ENCODE assay signal across 10 cellular contexts in the genomic region with DNA sequence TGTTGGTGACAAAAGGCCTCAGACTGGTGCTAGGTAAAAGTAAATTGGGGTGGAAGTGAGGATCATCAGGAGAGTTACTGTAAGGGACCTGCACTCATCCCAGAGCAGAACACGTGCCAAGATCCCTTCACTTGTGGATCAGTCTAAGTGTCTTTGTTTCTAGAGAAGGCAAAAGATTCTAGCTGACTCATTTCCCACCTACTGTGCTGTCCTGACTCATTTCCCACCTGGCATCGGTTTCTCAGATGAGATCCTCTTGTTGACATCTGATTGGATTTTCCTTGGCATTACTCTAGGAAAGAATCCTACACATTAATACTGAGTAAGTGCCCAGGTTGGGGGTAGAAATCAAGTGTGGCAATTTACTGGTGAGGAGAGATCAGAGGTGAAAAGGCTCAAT.
A peak's percentile ranks its signal among the peaks of the same experiment; 100 is the strongest.
DNase-seq lines count a peak whose midpoint lies in the region; ATAC-seq, FAIRE-seq and TF ChIP-seq lines count a peak whose summit lies in the region.
"Had no signal": no experiment of that assay in that cellular context is flagged by ENCODE, and none has a peak within 500 bp of the region (broad histone marks: within the 10 kb centered on the region; RNA-seq: fewer than 3 reads in every experiment).

No MANE protein-coding gene starts in this region.

- no peak overlapping the region for H3K4me2 ChIP-seq in IMR-90 (ENCODE audit: low read depth, low read length)

- intact Hi-C loops in IMR-90 (cut with micrococcal nuclease), result loop anchor here (1.0 kb wide), 1 partner anchor 30 kb away; no protein-coding TSS in a partner anchor
- intact Hi-C loops in upper lobe of right lung (cut with DNase I), result no loop called here

- no peaks in the 10 kb centered on the region for H4K20me1 ChIP-seq in IMR-90 (ENCODE audit: insufficient read depth, low read length)

- no peak overlapping the region for H3K27ac ChIP-seq in IMR-90 (ENCODE audit: insufficient read depth, low read length)
- no peak overlapping the region for H3K27ac ChIP-seq in upper lobe of right lung

- no peak overlapping the region for H2BK15ac ChIP-seq in IMR-90 (ENCODE audit: low read depth, low read length)

- H3K4me3 ChIP-seq in IMR-90 (ENCODE audit: insufficient read depth, low read depth, low read length) (no peak overlapping the region), bronchial epithelial cell (ENCODE audit: low read depth, low read length) (no peak overlapping the region), upper lobe of right lung (no peak overlapping the region)

- TF ChIP-seq CTCF in IMR-90 (conservative IDR thresholded peaks at IDR 0.05; ENCODE audit: low read depth, low read length), result no peak
- no peak for TF ChIP-seq CTCF in bronchial epithelial cell (IDR thresholded peaks at IDR 0.05; ENCODE audit: insufficient read depth, low read length, severe bottlenecking)
- no peak for TF ChIP-seq CTCF in upper lobe of right lung (IDR thresholded peaks at IDR 0.05)

- no peak for TF ChIP-seq POLR2A in IMR-90 (IDR thresholded peaks at IDR 0.05; ENCODE audit: low read depth, low read length)

- no peak overlapping the region for H4K5ac ChIP-seq in IMR-90 (ENCODE audit: low read depth, low read length)

- H3K4ac ChIP-seq in IMR-90 (ENCODE audit: low read depth, low read length), result no peak overlapping the region

- in situ Hi-C loops in G401 (cut with HindIII; ENCODE audit: low sequenced_read_pairs), result loop anchor here (10.0 kb wide), 1 partner anchor 341 kb away; no protein-coding TSS in a partner anchor
- in situ Hi-C loops in IMR-90 (cut with MboI; ENCODE audit: low sequenced_read_pairs), result loop anchor here (5.0 kb wide), 1 partner anchor 349 kb away; no protein-coding TSS in a partner anchor

- no peak for FAIRE-seq in bronchial epithelial cell (lab: Jason Lieb, UNC)

- H3K9me3 ChIP-seq in IMR-90 (ENCODE audit: control insufficient read depth, insufficient read depth, low read length) (no peaks in the 10 kb centered on the region), upper lobe of right lung (no peaks in the 10 kb centered on the region)

- no peak overlapping the region for H2AFZ ChIP-seq in IMR-90 (replicated peaks; ENCODE audit: low read length, poor library complexity)

- no peak overlapping the region for H3K9ac ChIP-seq in IMR-90 (ENCODE audit: low read depth, low read length)

- H3K36me3 ChIP-seq in IMR-90 (ENCODE audit: control insufficient read depth, insufficient read depth, low read length), result no peaks in the 10 kb centered on the region
- H3K36me3 ChIP-seq in bronchial epithelial cell (ENCODE audit: control insufficient read depth, insufficient read depth, low read length), result no peaks in the 10 kb centered on the region
- H3K36me3 ChIP-seq in upper lobe of right lung, result no peaks in the 10 kb centered on the region

- H4K91ac ChIP-seq in IMR-90 (ENCODE audit: insufficient read depth, low read depth, low read length), result no peak overlapping the region

- DNase-seq in G401 (ENCODE audit: low spot score), result peak; percentile 29
- DNase-seq in IMR-90, result peak; percentile 19
- DNase-seq in bronchial epithelial cell (ENCODE audit: low read depth), result peak; percentile 89
- DNase-seq in kidney tubule cell (ENCODE audit: low spot score), result peak; percentile 91
- no peak for DNase-seq in upper lobe of right lung
- DNase-seq in ecto neural progenitor cell (ENCODE audit: low spot score), result no peak
- DNase-seq: central memory CD4-positive, alpha-beta T cell; RPMI8226; stimulated activated naive CD4-positive, alpha-beta T cell treated with Interleukin-2 at 50 U/mL for 16 hours had no signal

- no peaks in the 10 kb centered on the region for H3K79me1 ChIP-seq in IMR-90 (ENCODE audit: low read depth in 1 of 2, low read length in 2 of 2)

- ATAC-seq in IMR-90 (ENCODE audit: low read depth) (no peak), upper lobe of right lung (no peak), HG03280 (IDR thresholded peaks at IDR 0.05; ENCODE audit: unreplicated experiment) (no peak)

- H3K27me3 ChIP-seq in IMR-90 (ENCODE audit: control insufficient read depth, insufficient read depth, low read length), result peaks cover 7% of the 10 kb centered on the region
- no peaks in the 10 kb centered on the region for H3K27me3 ChIP-seq in bronchial epithelial cell (ENCODE audit: control insufficient read depth, insufficient read depth, low read length)
- no peaks in the 10 kb centered on the region for H3K27me3 ChIP-seq in upper lobe of right lung

- no peak overlapping the region for H3K56ac ChIP-seq in IMR-90 (ENCODE audit: extremely low read depth, insufficient read depth, low read length)

- H3K23ac ChIP-seq in IMR-90 (ENCODE audit: low read depth, low read length), result no peak overlapping the region

- H2BK120ac ChIP-seq in IMR-90 (ENCODE audit: low read depth, low read length), result no peak overlapping the region

- no CpG with 5 or more reads among the region's 2 CpGs for WGBS in IMR-90 (ENCODE audit: extremely low coverage in 2 of 2, insufficient read length in 1 of 2), 2 experiments

- no peak overlapping the region for H3K14ac ChIP-seq in IMR-90 (replicated peaks; ENCODE audit: low read depth, low read length)

- peak overlapping the region; percentile 51 for H2AK9ac ChIP-seq in IMR-90 (replicated peaks; ENCODE audit: low read depth, low read length, poor library complexity)

- no TSS peak for BruUV-seq in IMR-90 (replicated peaks; lab: Mats Ljungman, UMichigan)

- CTCF ChIA-PET in IMR-90 (lab: Yijun Ruan, JAX), result interaction anchor here (0.6 to 5.8 kb wide), 4 partner anchors 13 to 349 kb away, joined by 3 to 43 read pairs (median 4); no protein-coding TSS in a partner anchor

- dilution Hi-C loops in IMR-90 (cut with HindIII; ENCODE audit: low sequenced_read_pairs, unreplicated experiment), result loop anchor here (25.0 kb wide), 1 partner anchor 349 kb away; no protein-coding TSS in a partner anchor

- no peak overlapping the region for H2AK5ac ChIP-seq in IMR-90 (ENCODE audit: low read depth, low read length)

- no peaks in the 10 kb centered on the region for H3K4me1 ChIP-seq in IMR-90 (ENCODE audit: control insufficient read depth, insufficient read depth, low read length)
- peaks cover 4% of the 10 kb centered on the region for H3K4me1 ChIP-seq in upper lobe of right lung

- no peak overlapping the region for H4K8ac ChIP-seq in IMR-90 (ENCODE audit: low read depth in 2 of 2, low read length in 2 of 2)

- POLR2A ChIA-PET in IMR-90 (lab: Charles Lee; ENCODE audit: unreplicated experiment), result no interaction called here

- H3K18ac ChIP-seq in IMR-90 (ENCODE audit: low read depth, low read length), result no peak overlapping the region

- no peak overlapping the region for H2BK20ac ChIP-seq in IMR-90 (ENCODE audit: low read depth, low read length)

- H3K9me1 ChIP-seq in IMR-90 (ENCODE audit: insufficient read depth, low read length), result no peaks in the 10 kb centered on the region

- TF ChIP-seq RAD21 in IMR-90 (IDR thresholded peaks at IDR 0.05; ENCODE audit: low read length), result no peak

- no peak overlapping the region for H2BK5ac ChIP-seq in IMR-90 (ENCODE audit: low read depth, low read length, poor library complexity, severe bottlenecking)

TF ChIP-seq in IMR-90, 13 proteins besides CTCF, POLR2A, EP300 and RAD21:
- TF ChIP-seq RFX5 (IDR thresholded peaks at IDR 0.05; ENCODE audit: low read depth, low read length) (no peak), MAFK (IDR thresholded peaks at IDR 0.05; ENCODE audit: low read depth, low read length) (no peak), MXI1 (IDR thresholded peaks at IDR 0.05; ENCODE audit: borderline replicate concordance, low read depth, low read length) (no peak), CHD1 (IDR thresholded peaks at IDR 0.05; ENCODE audit: low read depth, low read length) (no peak), SMC3 (IDR thresholded peaks at IDR 0.05; ENCODE audit: low read depth, low read length) (no peak), RCOR1 (IDR thresholded peaks at IDR 0.05; ENCODE audit: insufficient replicate concordance, low read length) (no peak)
TF ChIP-seq in IMR-90: peak in this region for 0.

Comparison
In these comparisons a context has a peak if more than half of its experiments do, and no peak if none do; other contexts are left out.
1. DNase-seq: peak in G401 (single experiment), IMR-90 (single experiment), bronchial epithelial cell (single experiment) and kidney tubule cell (single experiment); none in upper lobe of right lung (single experiment) and ecto neural progenitor cell (single experiment).